8 cellular contexts compared by ENCODE assay signal in the genomic region with DNA sequence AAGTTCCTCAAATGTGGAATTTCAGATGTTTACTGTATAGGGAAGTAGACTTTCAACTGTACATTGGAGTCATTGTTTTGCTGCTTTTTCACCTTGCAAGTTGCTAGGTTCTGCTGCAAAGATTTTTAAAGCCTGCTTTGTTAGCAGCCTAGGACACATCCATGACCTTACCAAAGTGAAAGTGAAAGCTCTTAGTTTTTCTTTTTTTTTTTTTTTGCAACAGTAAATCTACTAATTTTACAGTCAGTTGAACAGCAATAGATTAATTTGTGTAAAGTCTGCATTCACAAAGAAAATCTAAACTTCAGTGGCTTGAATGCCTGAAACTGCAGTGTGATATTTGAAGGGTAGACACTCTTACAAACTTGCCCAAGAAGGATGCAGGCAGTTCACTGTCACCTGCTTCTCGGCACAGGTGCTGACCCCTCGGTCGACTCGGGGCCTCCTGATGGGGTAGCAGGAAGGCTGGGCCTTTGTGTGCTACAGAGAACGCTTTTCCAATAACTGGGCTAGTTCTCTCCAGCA. TPM values are rescaled to one million over a fixed set of nuclear protein-coding genes. Genes with fewer than 3 reads are reported as not detected.
DNase-seq lines count a peak whose midpoint lies in the region; ATAC-seq and TF ChIP-seq lines count a peak whose summit lies in the region.

No MANE protein-coding gene starts in this region.

- H3K4me3 ChIP-seq in GM12875 (ENCODE audit: low read depth, low read length) (peak overlapping the region; percentile 14), duodenal mucosa (ENCODE audit: low read depth in 1 of 2, low read length in 2 of 2) (peak overlapping the region; percentile 56 to 61), gastrocnemius medialis (peak overlapping the region; percentile 17 to 42 (median 32)), SJCRH30 (no peak overlapping the region)

- H3K36me3 ChIP-seq in duodenal mucosa (ENCODE audit: control insufficient read depth in 1 of 2, insufficient read depth in 2 of 2, low read length in 2 of 2), result no peaks in the 10 kb centered on the region
- no peaks in the 10 kb centered on the region for H3K36me3 ChIP-seq in gastrocnemius medialis
- no peaks in the 10 kb centered on the region for H3K36me3 ChIP-seq in SJCRH30

- no peaks in the 10 kb centered on the region for H3K36me3 Mint-ChIP-seq in endothelial cell (ENCODE audit: low read depth, unreplicated experiment)

- DNase-seq in OCI-M1 (lab: John Stamatoyannopoulos, UW) (peak; percentile 56), gastrocnemius medialis (no peak), HCEC 1CT (no peak), endothelial cell (ENCODE audit: low spot score) (no peak), NCI-H1436 (lab: John Stamatoyannopoulos, UW) (no peak), SJCRH30 (no peak)

- intact Hi-C loops in gastrocnemius medialis (cut with DNase I; ENCODE audit: low total_unique reads), result no loop called here

- H3K4me3 Mint-ChIP-seq in endothelial cell (ENCODE audit: unreplicated experiment), result no peak overlapping the region

- H3K27ac ChIP-seq in duodenal mucosa (ENCODE audit: low read depth, low read length) (no peak overlapping the region), gastrocnemius medialis (peak overlapping the region in 3 of 4 donors; percentile 12 to 33 (median 23)), SJCRH30 (no peak overlapping the region)

- peak overlapping the region; percentile 50 to 65 for H3K9ac ChIP-seq in duodenal mucosa (ENCODE audit: low read depth in 1 of 2, low read length in 2 of 2)

- H3K9me3 Mint-ChIP-seq in endothelial cell (ENCODE audit: unreplicated experiment), result no peaks in the 10 kb centered on the region

- in situ Hi-C loops in gastrocnemius medialis (cut with MboI; ENCODE audit: low sequenced_read_pairs in 4 of 4), result no loop called here

- no peak for TF ChIP-seq POLR2A in gastrocnemius medialis (IDR thresholded peaks at IDR 0.05)

- H3K27me3 ChIP-seq in duodenal mucosa (ENCODE audit: control insufficient read depth in 1 of 2, insufficient read depth in 2 of 2, low read length in 2 of 2) (no peaks in the 10 kb centered on the region), gastrocnemius medialis (no peaks in the 10 kb centered on the region), SJCRH30 (peaks cover 5% of the 10 kb centered on the region; the same call in 1 of the 2 replicates)

- TF ChIP-seq CTCF in GM12875 (IDR thresholded peaks at IDR 0.05; ENCODE audit: borderline replicate concordance, insufficient read depth, low read depth, low read length) (no peak), gastrocnemius medialis (IDR thresholded peaks at IDR 0.05 in 4 of 5, conservative IDR thresholded peaks at IDR 0.05 in 1 of 5) (no peak), endothelial cell (IDR thresholded peaks at IDR 0.05; ENCODE audit: unreplicated experiment) (no peak)

- no peak for ATAC-seq in gastrocnemius medialis

- no peak overlapping the region for H3K27ac Mint-ChIP-seq in endothelial cell (ENCODE audit: unreplicated experiment)

- peaks cover 7% of the 10 kb centered on the region for H3K4me1 Mint-ChIP-seq in endothelial cell (ENCODE audit: unreplicated experiment)

- H3K4me1 ChIP-seq in duodenal mucosa (ENCODE audit: control insufficient read depth in 1 of 2, insufficient read depth in 2 of 2, low read length in 2 of 2), result peaks cover 11 to 15% of the 10 kb centered on the region in 2 donors
- H3K4me1 ChIP-seq in gastrocnemius medialis, result peaks cover 0 to 9% of the 10 kb centered on the region in 2 donors
- no peaks in the 10 kb centered on the region for H3K4me1 ChIP-seq in SJCRH30

- H3K9me3 ChIP-seq in duodenal mucosa (ENCODE audit: control insufficient read depth in 1 of 2, low read length in 2 of 2) (no peaks in the 10 kb centered on the region), gastrocnemius medialis (no peaks in the 10 kb centered on the region), SJCRH30 (replicated peaks) (no peaks in the 10 kb centered on the region)

- peaks cover 1% of the 10 kb centered on the region for H3K27me3 Mint-ChIP-seq in endothelial cell (ENCODE audit: unreplicated experiment)

RNA-seq across cellular contexts. Expression of a gene that starts 5.0 kb away (rescaled TPM):
- total RNA-seq in gastrocnemius medialis (100 to 1,000 TPM in 2 of 4 donors, 10 to 100 TPM in 2; 73.9 to 113 (median 89.1) TPM), endothelial cell (ENCODE audit: unreplicated experiment) (51.2 TPM)
- total RNA-seq in SJCRH30 (2014; rRNA removed; shearing (Covaris generic)), result 38.2 and 51.2 TPM in 2 replicates

RNA-seq across cellular contexts. Expression of a gene that starts 31.0 kb away (rescaled TPM):
- total RNA-seq in gastrocnemius medialis (100 to 1,000 TPM; 179 to 304 (median 242) TPM), endothelial cell (ENCODE audit: unreplicated experiment) (73.6 TPM)
- total RNA-seq in SJCRH30 (2014; rRNA removed; shearing (Covaris generic)), result 175 and 192 TPM in 2 replicates

Comparison
In these comparisons a context has a peak if more than half of its experiments do, and no peak if none do; other contexts are left out.
1. H3K27ac ChIP-seq: peak in gastrocnemius medialis (3 of 4); none in duodenal mucosa (single experiment) and SJCRH30 (single experiment).